9 cellular contexts compared by ENCODE assay signal in genomic region chr4:76898385-76898692, GRCh38. TPM values are rescaled to one million over a fixed set of nuclear protein-coding genes. Genes with fewer than 3 reads are reported as not detected.
A peak's percentile ranks its signal among the peaks of the same experiment; 100 is the strongest.
DNase-seq lines count a peak whose midpoint lies in the region; TF ChIP-seq lines count a peak whose summit lies in the region.
"Had no signal": no experiment of that assay in that cellular context is flagged by ENCODE, and none has a peak within 500 bp of the region (broad histone marks: within the 10 kb centered on the region; RNA-seq: fewer than 3 reads in every experiment).

No MANE protein-coding gene starts in this region.

- intact Hi-C loops in head of caudate nucleus (cut with DNase I): no loop called here

- DNase-seq in activated CD4-positive, alpha-beta memory T cell treated with anti-CD3 and anti-CD28 coated beads, Interleukin-2, amount 10 ng/mL, durations not matched to agents 7 days and 5 days: no peak
- DNase-seq in skeletal muscle cell (ENCODE audit: low read depth) (no peak), head of caudate nucleus (no peak), SHP77 (lab: John Stamatoyannopoulos, UW) (no peak), kidney tubule cell (ENCODE audit: low spot score) (no peak), 8988T (no peak)
- DNase-seq: erythroblast had no signal

- no peak for TF ChIP-seq CTCF in GM12875 (IDR thresholded peaks at IDR 0.05; ENCODE audit: borderline replicate concordance, insufficient read depth, low read depth, low read length)

- CTCF ChIA-PET in activated CD4-positive, alpha-beta memory T cell treated with anti-CD3 and anti-CD28 coated beads, Interleukin-2, amount 10 ng/mL, durations not matched to agents 7 days and 5 days (lab: Charles Lee): no interaction called here

- peaks cover 47% of the 10 kb centered on the region for H3K27me3 Mint-ChIP-seq in activated CD4-positive, alpha-beta memory T cell treated with anti-CD3 and anti-CD28 coated beads, Interleukin-2, amount 10 ng/mL, durations not matched to agents 7 days and 5 days

- no peaks in the 10 kb centered on the region for H3K36me3 Mint-ChIP-seq in activated CD4-positive, alpha-beta memory T cell treated with anti-CD3 and anti-CD28 coated beads, Interleukin-2, amount 10 ng/mL, durations not matched to agents 7 days and 5 days (ENCODE audit: low read depth)

- peaks cover 11% of the 10 kb centered on the region for H3K4me1 Mint-ChIP-seq in activated CD4-positive, alpha-beta memory T cell treated with anti-CD3 and anti-CD28 coated beads, Interleukin-2, amount 10 ng/mL, durations not matched to agents 7 days and 5 days

- peak overlapping the region; percentile 31 for H3K4me3 ChIP-seq in GM12875 (ENCODE audit: low read depth, low read length)
- H3K4me3 ChIP-seq in iPS-11a (ENCODE audit: low read depth, low read length): peak overlapping the region; percentile 57
- peak overlapping the region; percentile 42 for H3K4me3 ChIP-seq in skeletal muscle cell (ENCODE audit: low read depth, low read length)

- H3K4me3 Mint-ChIP-seq in activated CD4-positive, alpha-beta memory T cell treated with anti-CD3 and anti-CD28 coated beads, Interleukin-2, amount 10 ng/mL, durations not matched to agents 7 days and 5 days: peak overlapping the region; percentile 25

- H3K27ac Mint-ChIP-seq in activated CD4-positive, alpha-beta memory T cell treated with anti-CD3 and anti-CD28 coated beads, Interleukin-2, amount 10 ng/mL, durations not matched to agents 7 days and 5 days: no peak overlapping the region

- H3K9me3 Mint-ChIP-seq in activated CD4-positive, alpha-beta memory T cell treated with anti-CD3 and anti-CD28 coated beads, Interleukin-2, amount 10 ng/mL, durations not matched to agents 7 days and 5 days: no peaks in the 10 kb centered on the region

- POLR2A ChIA-PET in activated CD4-positive, alpha-beta memory T cell treated with anti-CD3 and anti-CD28 coated beads, Interleukin-2, amount 10 ng/mL, durations not matched to agents 7 days and 5 days (lab: Charles Lee): no interaction called here

RNA-seq across cellular contexts. Expression of gene SOWAHB, which starts 0.4 kb away (rescaled TPM):
- not detected for total RNA-seq in activated CD4-positive, alpha-beta memory T cell treated with anti-CD3 and anti-CD28 coated beads, Interleukin-2, amount 10 ng/mL, durations not matched to agents 7 days and 5 days

RNA-seq across cellular contexts. Expression of gene SEPTIN11, which starts 51.2 kb away (rescaled TPM):
- 10 to 100 TPM; 21.4 to 23.3 TPM for total RNA-seq in activated CD4-positive, alpha-beta memory T cell treated with anti-CD3 and anti-CD28 coated beads, Interleukin-2, amount 10 ng/mL, durations not matched to agents 7 days and 5 days
